8 cellular contexts compared by ENCODE assay signal in the genomic region with DNA sequence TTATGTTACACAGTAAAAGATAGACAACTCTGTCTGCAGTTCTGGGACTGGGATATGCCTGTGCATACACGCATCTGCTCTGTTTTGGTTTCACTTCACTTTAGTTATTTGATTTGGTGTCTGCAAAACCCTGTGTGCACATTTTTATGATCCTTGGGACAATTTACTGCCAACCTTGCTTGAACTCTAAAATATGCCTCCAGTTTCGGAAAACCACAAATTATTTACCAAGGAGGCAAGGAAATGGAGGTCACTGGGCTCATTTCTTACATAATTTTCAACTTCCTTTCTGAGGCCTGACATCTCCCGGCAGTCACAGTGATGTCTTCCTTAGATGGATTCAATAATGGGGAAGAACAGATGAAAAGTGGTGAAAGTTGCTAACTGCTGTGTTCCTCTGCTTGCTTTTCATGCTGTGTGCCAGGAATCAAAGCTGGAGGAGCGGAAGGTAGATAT.
A peak's percentile ranks its signal among the peaks of the same experiment; 100 is the strongest.
DNase-seq lines count a peak whose midpoint lies in the region; ATAC-seq lines count a peak whose summit lies in the region.

No MANE protein-coding gene starts in this region.

- H3K9ac ChIP-seq in BLaER1 = no peak overlapping the region

- H3K4me1 Mint-ChIP-seq in activated T-cell treated with anti-CD3 and anti-CD28 coated beads, Interleukin-2, amount 50 U/mL, for 24 hours (ENCODE audit: low read depth) = no peaks in the 10 kb centered on the region

- H3K27ac Mint-ChIP-seq in activated T-cell treated with anti-CD3 and anti-CD28 coated beads, Interleukin-2, amount 50 U/mL, for 24 hours = no peak overlapping the region

- intact Hi-C loops in left cardiac atrium (cut with DNase I) = no loop called here

- H3K36me3 ChIP-seq in BLaER1 = no peaks in the 10 kb centered on the region

- H3K4me3 Mint-ChIP-seq in activated T-cell treated with anti-CD3 and anti-CD28 coated beads, Interleukin-2, amount 50 U/mL, for 24 hours = no peak overlapping the region

- H3K36me3 Mint-ChIP-seq in activated T-cell treated with anti-CD3 and anti-CD28 coated beads, Interleukin-2, amount 50 U/mL, for 24 hours (ENCODE audit: low read depth) = no peaks in the 10 kb centered on the region

- peak overlapping the region; percentile 36; the same call in 1 of the 2 replicates for H3K27ac ChIP-seq in BLaER1

- H3K9me3 ChIP-seq in BLaER1 = peaks cover 16% of the 10 kb centered on the region

- H3K4me2 ChIP-seq in BLaER1 = peak overlapping the region; percentile 70

- H3K4me3 ChIP-seq in BLaER1 = peak overlapping the region; percentile 37; the same call in 1 of the 2 replicates

- ATAC-seq in GM21529 (IDR thresholded peaks at IDR 0.05; ENCODE audit: unreplicated experiment) (peak; percentile 81), left cardiac atrium (peak; percentile 38 to 61)

- no peaks in the 10 kb centered on the region for H3K27me3 ChIP-seq in BLaER1

- H3K4me1 ChIP-seq in BLaER1 = peaks cover 14% of the 10 kb centered on the region

- H4K20me1 ChIP-seq in BLaER1 = no peaks in the 10 kb centered on the region

- no peaks in the 10 kb centered on the region for H3K27me3 Mint-ChIP-seq in activated T-cell treated with anti-CD3 and anti-CD28 coated beads, Interleukin-2, amount 50 U/mL, for 24 hours

- peaks cover 14% of the 10 kb centered on the region for H3K9me3 Mint-ChIP-seq in activated T-cell treated with anti-CD3 and anti-CD28 coated beads, Interleukin-2, amount 50 U/mL, for 24 hours

- DNase-seq in M059J (ENCODE audit: low read depth) = peak; percentile 79
- no peak for DNase-seq in left cardiac atrium
- DNase-seq in foreskin melanocyte = no peak
- no peak for DNase-seq in T-helper 2 cell
- DNase-seq in activated T-cell treated with anti-CD3 and anti-CD28 coated beads, Interleukin-2, amount 50 U/mL, for 24 hours = no peak
- no peak for DNase-seq in HuH-7 (ENCODE audit: low spot score)
